1 cellular context compared by ENCODE assay signal in genomic region chr11:111399187-111400031, GRCh38.
TF ChIP-seq lines count a peak whose summit lies in the region.

No MANE protein-coding gene starts in this region.

TF ChIP-seq in HepG2, 621 proteins besides CTCF, POLR2A, EP300 and RAD21 (continued from another document):
- TF ChIP-seq KIAA2018 (CRISPR knock-in tag; IDR thresholded peaks at IDR 0.05; ENCODE audit: borderline replicate concordance): no peak
- TF ChIP-seq REXO4 (CRISPR knock-in tag; IDR thresholded peaks at IDR 0.05; ENCODE audit: borderline replicate concordance): no peak
- no peak for TF ChIP-seq ZNF143 (CRISPR knock-in tag; IDR thresholded peaks at IDR 0.05)
- no peak for TF ChIP-seq ZBTB20 (CRISPR knock-in tag; IDR thresholded peaks at IDR 0.05; ENCODE audit: borderline replicate concordance, low read depth)
- no peak for TF ChIP-seq PPARG (CRISPR knock-in tag; conservative IDR thresholded peaks at IDR 0.05)
- TF ChIP-seq TCF12 (IDR thresholded peaks at IDR 0.05): no peak
- TF ChIP-seq TCF12 (CRISPR knock-in tag; IDR thresholded peaks at IDR 0.05): no peak
- no peak for TF ChIP-seq MTA3 (CRISPR knock-in tag; IDR thresholded peaks at IDR 0.05)
- no peak for TF ChIP-seq ZNF414 (CRISPR knock-in tag; IDR thresholded peaks at IDR 0.05)
- no peak for TF ChIP-seq POLR2AphosphoS5 (IDR thresholded peaks at IDR 0.05; ENCODE audit: low read depth, low read length)
- TF ChIP-seq ZNF724P (CRISPR knock-in tag; IDR thresholded peaks at IDR 0.05; ENCODE audit: borderline replicate concordance): no peak
- peak; percentile 69 for TF ChIP-seq HNF4A (CRISPR knock-in tag; IDR thresholded peaks at IDR 0.05)
- TF ChIP-seq, protein P1, sequence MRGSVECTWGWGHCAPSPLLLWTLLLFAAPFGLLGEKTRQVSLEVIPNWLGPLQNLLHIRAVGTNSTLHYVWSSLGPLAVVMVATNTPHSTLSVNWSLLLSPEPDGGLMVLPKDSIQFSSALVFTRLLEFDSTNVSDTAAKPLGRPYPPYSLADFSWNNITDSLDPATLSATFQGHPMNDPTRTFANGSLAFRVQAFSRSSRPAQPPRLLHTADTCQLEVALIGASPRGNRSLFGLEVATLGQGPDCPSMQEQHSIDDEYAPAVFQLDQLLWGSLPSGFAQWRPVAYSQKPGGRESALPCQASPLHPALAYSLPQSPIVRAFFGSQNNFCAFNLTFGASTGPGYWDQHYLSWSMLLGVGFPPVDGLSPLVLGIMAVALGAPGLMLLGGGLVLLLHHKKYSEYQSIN (CRISPR knock-in tag; IDR thresholded peaks at IDR 0.05; ENCODE audit: borderline replicate concordance): no peak
- no peak for TF ChIP-seq KMT2B (CRISPR knock-in tag; IDR thresholded peaks at IDR 0.05)
- TF ChIP-seq ZFYVE20 (CRISPR knock-in tag; IDR thresholded peaks at IDR 0.05; ENCODE audit: borderline replicate concordance, low read depth): no peak
- TF ChIP-seq POGZ (CRISPR knock-in tag; IDR thresholded peaks at IDR 0.05): no peak
